Comparison of ENCODE assay signal across 8 cellular contexts in the genomic region with DNA sequence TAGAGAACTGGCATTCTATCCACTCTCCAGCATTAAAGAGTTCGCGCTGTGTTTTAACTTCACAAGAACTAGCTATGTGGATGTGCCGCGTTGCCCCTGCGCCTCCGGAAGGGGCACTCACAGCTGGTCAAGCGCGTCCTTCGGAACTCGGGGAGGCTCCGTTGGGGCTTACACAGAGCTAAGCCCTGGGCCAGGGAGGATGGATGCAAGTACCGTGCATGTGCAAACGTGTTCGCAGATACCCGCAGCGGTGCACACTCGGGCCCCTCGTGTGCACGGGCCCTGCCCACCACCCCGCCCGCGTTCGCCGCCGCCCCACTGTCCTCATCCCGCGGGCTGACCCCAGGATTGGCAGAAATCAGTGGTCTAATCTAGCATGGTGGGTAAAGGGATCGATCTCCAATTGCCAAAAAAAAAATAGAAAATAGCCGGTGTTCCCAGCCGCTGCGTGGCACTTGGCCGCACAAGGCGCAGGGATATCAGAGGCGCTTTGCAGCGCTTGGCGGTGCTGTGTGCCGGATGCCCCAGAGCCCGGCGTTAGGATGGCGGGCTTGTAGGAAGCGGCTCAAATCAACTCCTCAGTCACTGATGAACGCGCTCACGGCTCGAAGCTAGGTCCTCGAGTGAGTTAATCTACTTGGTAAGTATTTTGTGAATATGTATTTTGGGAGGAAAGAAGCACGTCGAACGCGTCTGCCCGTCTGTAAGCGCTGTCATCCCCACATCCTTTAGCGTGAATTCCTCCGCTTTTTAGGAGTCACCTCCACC. TPM values are rescaled to one million over a fixed set of nuclear protein-coding genes. Genes with fewer than 3 reads are reported as not detected.
A peak's percentile ranks its signal among the peaks of the same experiment; 100 is the strongest.
DNase-seq lines count a peak whose midpoint lies in the region; TF ChIP-seq lines count a peak whose summit lies in the region.

No MANE protein-coding gene starts in this region.

- DNase-seq in Ammon's horn (ENCODE audit: low spot score): peak; percentile 76
- no peak for DNase-seq in MCF 10A (ENCODE audit: unreplicated experiment)
- no peak for DNase-seq in kidney epithelial cell (ENCODE audit: low read depth)
- DNase-seq in superior temporal gyrus (ENCODE audit: extremely low spot score): peak; percentile 85
- no peak for DNase-seq in activated naive CD4-positive, alpha-beta T cell treated with anti-CD3 and anti-CD28 coated beads for 36 hours
- DNase-seq in DMS114 treated with DMSO at 0.1 percent for 48 hours (lab: John Stamatoyannopoulos, UW; ENCODE audit: unreplicated experiment): no peak
- no peak for DNase-seq in NCI-H2029 (lab: John Stamatoyannopoulos, UW)

- TF ChIP-seq CTCF in MCF 10A (IDR thresholded peaks at IDR 0.05; ENCODE audit: unreplicated experiment): no peak
- TF ChIP-seq CTCF in kidney epithelial cell (IDR thresholded peaks at IDR 0.05; ENCODE audit: insufficient read depth, low read length, poor library complexity, severe bottlenecking): peak; percentile 8

- intact Hi-C loops in MCF 10A (cut with micrococcal nuclease): loop anchor here (2.0 to 5.0 kb wide), 3 partner anchors 335 to 1759 kb away; no protein-coding TSS in a partner anchor
- intact Hi-C loops in activated naive CD4-positive, alpha-beta T cell treated with anti-CD3 and anti-CD28 coated beads for 36 hours (cut with micrococcal nuclease): loop anchor here (2.0 kb wide), 1 partner anchor 1787 kb away; no protein-coding TSS in a partner anchor

- POLR2A ChIA-PET in MCF 10A (lab: Yijun Ruan, JAX): no interaction called here

- H3K27me3 Mint-ChIP-seq in MCF 10A (ENCODE audit: insufficient read depth, unreplicated experiment): peaks cover 40% of the 10 kb centered on the region
- H3K27me3 Mint-ChIP-seq in activated naive CD4-positive, alpha-beta T cell treated with anti-CD3 and anti-CD28 coated beads for 36 hours (ENCODE audit: low read depth): peaks cover 70% of the 10 kb centered on the region

- H3K4me3 ChIP-seq in HUES48 (ENCODE audit: low read depth, low read length) (peak overlapping the region; percentile 63), kidney epithelial cell (ENCODE audit: low read depth, low read length) (peak overlapping the region; percentile 40)

- CTCF ChIA-PET in MCF 10A (lab: Yijun Ruan, JAX): interaction anchor here (0.6 to 2.0 kb wide), 9 partner anchors 10 to 1842 kb away, joined by 3 to 11 read pairs (median 5); no protein-coding TSS in a partner anchor
- CTCF ChIA-PET in activated naive CD4-positive, alpha-beta T cell treated with anti-CD3 and anti-CD28 coated beads for 36 hours (lab: Charles Lee): no interaction called here

- H3K9ac ChIP-seq in HUES48 (ENCODE audit: low read depth, low read length): no peak overlapping the region

- BruUV-seq in MCF 10A (replicated peaks; lab: Mats Ljungman, UMichigan): no TSS peak

- H3K36me3 Mint-ChIP-seq in MCF 10A (ENCODE audit: insufficient read depth, unreplicated experiment): no peaks in the 10 kb centered on the region
- H3K36me3 Mint-ChIP-seq in activated naive CD4-positive, alpha-beta T cell treated with anti-CD3 and anti-CD28 coated beads for 36 hours (ENCODE audit: low read depth): peaks cover 3% of the 10 kb centered on the region

- H3K36me3 ChIP-seq in HUES48 (ENCODE audit: control insufficient read depth, insufficient read depth, low read length) (no peaks in the 10 kb centered on the region), kidney epithelial cell (ENCODE audit: control insufficient read depth, insufficient read depth, low read length) (no peaks in the 10 kb centered on the region)

- peak overlapping the region; percentile 77 for H3K4me3 Mint-ChIP-seq in MCF 10A (ENCODE audit: unreplicated experiment)
- no peak overlapping the region for H3K4me3 Mint-ChIP-seq in activated naive CD4-positive, alpha-beta T cell treated with anti-CD3 and anti-CD28 coated beads for 36 hours

- H3K4me1 ChIP-seq in HUES48 (ENCODE audit: control insufficient read depth, insufficient read depth, low read length): peaks cover 39% of the 10 kb centered on the region

- H3K27me3 ChIP-seq in HUES48 (ENCODE audit: control insufficient read depth, insufficient read depth, low read length) (peaks cover 81% of the 10 kb centered on the region), kidney epithelial cell (ENCODE audit: control insufficient read depth, insufficient read depth, low read length) (peaks cover 37% of the 10 kb centered on the region)

- H3K27ac Mint-ChIP-seq in MCF 10A (ENCODE audit: low read depth, unreplicated experiment): no peak overlapping the region
- no peak overlapping the region for H3K27ac Mint-ChIP-seq in activated naive CD4-positive, alpha-beta T cell treated with anti-CD3 and anti-CD28 coated beads for 36 hours

- H3K27ac ChIP-seq in HUES48 (ENCODE audit: low read depth, low read length): no peak overlapping the region

- H3K4me1 Mint-ChIP-seq in MCF 10A (ENCODE audit: insufficient read depth, unreplicated experiment): peaks cover 10% of the 10 kb centered on the region
- peaks cover 15% of the 10 kb centered on the region for H3K4me1 Mint-ChIP-seq in activated naive CD4-positive, alpha-beta T cell treated with anti-CD3 and anti-CD28 coated beads for 36 hours (ENCODE audit: low read depth)

- peaks cover 5% of the 10 kb centered on the region for H3K9me3 Mint-ChIP-seq in MCF 10A (ENCODE audit: unreplicated experiment)
- H3K9me3 Mint-ChIP-seq in activated naive CD4-positive, alpha-beta T cell treated with anti-CD3 and anti-CD28 coated beads for 36 hours: no peaks in the 10 kb centered on the region

- no peaks in the 10 kb centered on the region for H3K9me3 ChIP-seq in HUES48 (ENCODE audit: control insufficient read depth, insufficient read depth, low read length)

RNA-seq across cellular contexts. Expression of a gene that starts 1.0 kb away (rescaled TPM):
- not detected in 2 replicates for total RNA-seq in MCF 10A (2022)
- total RNA-seq in kidney epithelial cell: 0.62 and 2.0 TPM in 2 replicates
- not detected for total RNA-seq in activated naive CD4-positive, alpha-beta T cell treated with anti-CD3 and anti-CD28 coated beads for 36 hours

Comparison
In these comparisons a context has a peak if more than half of its experiments do, and no peak if none do; other contexts are left out.
1. DNase-seq: peak in Ammon's horn (single experiment) and superior temporal gyrus (single experiment); none in MCF 10A (single experiment), kidney epithelial cell (single experiment), activated naive CD4-positive, alpha-beta T cell treated with anti-CD3 and anti-CD28 coated beads for 36 hours (single experiment), DMS114 treated with DMSO at 0.1 percent for 48 hours (single experiment) and NCI-H2029 (single experiment).